ENCODE assay signal across 9 cellular contexts in the genomic region with DNA sequence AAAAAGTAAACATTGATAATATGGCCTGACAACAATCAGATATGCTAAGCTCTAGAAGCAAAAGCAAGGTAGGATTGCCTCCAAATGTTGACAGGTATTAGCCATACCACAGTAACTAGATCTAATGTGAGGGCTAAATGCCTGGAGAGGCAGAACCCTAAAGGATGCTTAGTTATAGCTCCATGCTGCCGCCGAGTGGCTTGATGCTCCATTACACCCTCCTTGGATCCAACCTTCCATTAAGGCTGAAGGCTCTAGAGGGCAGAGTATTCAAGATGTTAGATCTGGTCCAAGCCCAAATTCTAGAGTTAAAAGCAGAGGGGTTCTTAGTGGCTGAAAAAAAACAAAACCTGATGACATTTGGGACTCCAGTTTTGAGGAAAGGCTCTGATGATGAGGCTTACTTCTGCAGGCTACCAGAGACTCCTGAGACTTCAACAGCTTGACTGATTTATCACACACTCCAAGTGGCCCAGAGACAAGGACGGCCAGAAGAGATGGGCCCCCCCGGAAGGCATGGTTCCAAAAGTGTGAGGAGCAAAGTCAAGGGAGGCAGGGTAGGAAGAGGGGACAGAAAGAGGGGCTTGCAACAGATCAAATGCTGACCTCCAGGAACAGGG. TPM values are rescaled to one million over a fixed set of nuclear protein-coding genes. Genes with fewer than 3 reads are reported as not detected.
DNase-seq lines count a peak whose midpoint lies in the region; ATAC-seq, FAIRE-seq and TF ChIP-seq lines count a peak whose summit lies in the region.
"Had no signal": no experiment of that assay in that cellular context is flagged by ENCODE, and none has a peak within 500 bp of the region (broad histone marks: within the 10 kb centered on the region; RNA-seq: fewer than 3 reads in every experiment).

No MANE protein-coding gene starts in this region.

- no peaks in the 10 kb centered on the region for H3K4me1 Mint-ChIP-seq in GM23338

- H3K36me3 Mint-ChIP-seq in GM23338 (ENCODE audit: low read depth), result no peaks in the 10 kb centered on the region

- H3K27me3 ChIP-seq in GM23338 (ENCODE audit: insufficient read depth), result no peaks in the 10 kb centered on the region
- H3K27me3 ChIP-seq in adipocyte (replicated peaks; ENCODE audit: control insufficient read depth, insufficient read depth, low read length), result no peaks in the 10 kb centered on the region
- no peaks in the 10 kb centered on the region for H3K27me3 ChIP-seq in small intestine (ENCODE audit: control insufficient read depth in 2 of 2, insufficient read depth in 2 of 2, low read length in 2 of 2)

- H3K9ac ChIP-seq in adipocyte (ENCODE audit: low read length), result no peak overlapping the region

- no peak for FAIRE-seq in small intestine (lab: Jason Lieb, UNC)

- TF ChIP-seq CTCF in GM23338 (conservative IDR thresholded peaks at IDR 0.05; ENCODE audit: low read depth in 2 of 2), result peak; percentile 90 to 93

- no peak overlapping the region for H3K4me3 ChIP-seq in GM23338
- H3K4me3 ChIP-seq in adipocyte (ENCODE audit: low read length), result no peak overlapping the region
- H3K4me3 ChIP-seq in small intestine (ENCODE audit: low read depth in 1 of 2, low read length in 2 of 2), result no peak overlapping the region

- no peaks in the 10 kb centered on the region for H4K20me1 ChIP-seq in GM23338 (replicated peaks; ENCODE audit: insufficient read depth)

- no peaks in the 10 kb centered on the region; the same call in 2 of the 3 replicates for H3K9me3 Mint-ChIP-seq in GM23338

- WGBS in small intestine, 3 donors, result 36 to 40% (median 38%) methylated on average over 4 of the region's 4 CpGs

- no peaks in the 10 kb centered on the region for H3F3A ChIP-seq in GM23338 (replicated peaks; ENCODE audit: low read depth)

- no peaks in the 10 kb centered on the region for H3K9me3 ChIP-seq in adipocyte (ENCODE audit: control insufficient read depth, low read length)
- H3K9me3 ChIP-seq in small intestine (ENCODE audit: control insufficient read depth, low read depth), result no peaks in the 10 kb centered on the region

- H2AFZ ChIP-seq in GM23338, result no peak overlapping the region

- H3K36me3 ChIP-seq in GM23338 (ENCODE audit: insufficient read depth) (no peaks in the 10 kb centered on the region), adipocyte (ENCODE audit: control insufficient read depth, insufficient read depth, low read length, severe bottlenecking) (no peaks in the 10 kb centered on the region), small intestine (ENCODE audit: control insufficient read depth in 2 of 2, insufficient read depth in 2 of 2, low read length in 2 of 2) (peaks cover 3 to 5% of the 10 kb centered on the region in 2 donors)

- ATAC-seq in GM23338 (peak; percentile 98), GM19328 (IDR thresholded peaks at IDR 0.05; ENCODE audit: unreplicated experiment) (no peak)

- H3K4me3 Mint-ChIP-seq in GM23338, result no peak overlapping the region

- H3K27ac ChIP-seq in GM23338 (ENCODE audit: low read depth), result no peak overlapping the region
- H3K27ac ChIP-seq in small intestine (ENCODE audit: low read depth in 1 of 2, low read length in 1 of 2), result no peak overlapping the region

- H3K4me1 ChIP-seq in GM23338 (ENCODE audit: insufficient read depth) (no peaks in the 10 kb centered on the region), adipocyte (ENCODE audit: control insufficient read depth, insufficient read depth, low read length) (peaks cover 4% of the 10 kb centered on the region), small intestine (ENCODE audit: control insufficient read depth in 2 of 2, insufficient read depth in 1 of 2, low read depth in 1 of 2, low read length in 1 of 2) (no peaks in the 10 kb centered on the region)

- DNase-seq in EH (ENCODE audit: low read depth) (peak; percentile 71), GM23338 (ENCODE audit: low spot score) (peak; percentile 92), MV-4-11 (lab: John Stamatoyannopoulos, UW) (peak; percentile 74), T follicular helper cell (ENCODE audit: low read depth) (peak; percentile 60), adipocyte (ENCODE audit: low read depth) (peak; percentile 80), hepatic stellate cell (ENCODE audit: low spot score) (peak; percentile 51), small intestine (peak; percentile 64)

- H3K9me2 ChIP-seq in GM23338 (ENCODE audit: insufficient read depth), result no peaks in the 10 kb centered on the region

- no peak overlapping the region for H3K27ac Mint-ChIP-seq in GM23338

- H3K27me3 Mint-ChIP-seq in GM23338 (ENCODE audit: insufficient read depth, low read depth, poor library complexity), result peaks cover 5% of the 10 kb centered on the region

- H3K4me2 ChIP-seq in GM23338, result no peak overlapping the region

- no peaks in the 10 kb centered on the region for H3K79me2 ChIP-seq in GM23338 (replicated peaks; ENCODE audit: insufficient read depth)

TF ChIP-seq in GM23338, 12 proteins besides CTCF, POLR2A, EP300 and RAD21 (continues in another document):
- TF ChIP-seq EZH2 (IDR thresholded peaks at IDR 0.05; ENCODE audit: low read depth, unreplicated experiment) (no peak), EZH2phosphoT487 (IDR thresholded peaks at IDR 0.05; ENCODE audit: unreplicated experiment) (no peak), JUNB (IDR thresholded peaks at IDR 0.05; ENCODE audit: unreplicated experiment) (no peak), NANOG (IDR thresholded peaks at IDR 0.05; ENCODE audit: borderline replicate concordance) (no peak), ZNF462 (CRISPR knock-in tag; IDR thresholded peaks at IDR 0.05) (no peak), ZNF114 (CRISPR knock-in tag; IDR thresholded peaks at IDR 0.05) (no peak), STAT1 (IDR thresholded peaks at IDR 0.05; ENCODE audit: unreplicated experiment) (no peak), POLR2AphosphoS5 (IDR thresholded peaks at IDR 0.05; ENCODE audit: low read depth) (no peak), CREB1 (CRISPR knock-in tag; IDR thresholded peaks at IDR 0.05; ENCODE audit: low read depth) (no peak), ZNF331 (CRISPR knock-in tag; IDR thresholded peaks at IDR 0.05; ENCODE audit: low read depth) (no peak)

RNA-seq across cellular contexts. Expression of gene CPB2, which starts 21.8 kb away (rescaled TPM):
- total RNA-seq in GM23338 (2014; rRNA removed; shearing (Covaris generic)), result not detected in 2 replicates
- polyA plus RNA-seq in GM23338 (2016; fragmentation: Nextera tagmentation; extraction: Ambion mirVana) (0.47 and 0.73 TPM in 2 replicates), small intestine (not detected)
- total RNA-seq: mononuclear cell had no signal

RNA-seq across cellular contexts. Expression of gene LCP1, which starts 55.3 kb away (rescaled TPM):
- 3.4 and 6.6 TPM in 2 replicates for total RNA-seq in GM23338 (2014; rRNA removed; shearing (Covaris generic))
- 1.9 and 2.7 TPM in 2 replicates for polyA plus RNA-seq in GM23338 (2016; fragmentation: Nextera tagmentation; extraction: Ambion mirVana)
- 10 to 100 TPM; 14.1 to 28.1 (median 21.3) TPM for polyA plus RNA-seq in small intestine
